In the genomic region with DNA sequence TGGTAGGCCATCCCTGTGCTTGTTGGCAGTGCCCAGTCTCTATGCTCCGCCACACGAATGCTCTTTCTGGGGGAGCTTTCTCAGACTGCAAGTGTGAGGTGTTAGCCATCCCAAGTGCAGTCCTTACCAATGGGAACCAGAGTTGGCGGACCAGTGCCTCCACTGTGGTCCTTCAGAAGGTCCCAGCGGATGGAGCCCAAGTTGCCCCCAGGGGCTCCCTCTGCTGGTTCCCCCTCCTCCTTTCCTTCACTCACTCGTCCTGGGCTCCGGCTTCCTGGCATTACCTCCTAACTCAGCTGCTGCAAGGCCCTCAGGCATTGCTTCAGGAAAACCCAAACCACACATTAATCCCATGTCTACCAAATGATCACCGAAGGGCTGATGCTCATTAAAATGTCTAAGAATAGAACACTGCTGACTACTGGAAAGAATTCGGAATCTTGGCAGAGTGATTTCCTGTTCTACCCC, we compare ENCODE assay signal across 20 cellular contexts.
A peak's percentile ranks its signal among the peaks of the same experiment; 100 is the strongest.
DNase-seq lines count a peak whose midpoint lies in the region; ATAC-seq and TF ChIP-seq lines count a peak whose summit lies in the region.
"Had no signal": no experiment of that assay in that cellular context is flagged by ENCODE, and none has a peak within 500 bp of the region (broad histone marks: within the 10 kb centered on the region; RNA-seq: fewer than 3 reads in every experiment).

No MANE protein-coding gene starts in this region.

- no peak overlapping the region for H3K27ac Mint-ChIP-seq in activated naive CD4-positive, alpha-beta T cell treated with anti-CD3 and anti-CD28 coated beads, Interleukin-2, amount 10 ng/mL, durations not matched to agents 7 days and 5 days

- H3K27me3 Mint-ChIP-seq in activated naive CD4-positive, alpha-beta T cell treated with anti-CD3 and anti-CD28 coated beads, Interleukin-2, amount 10 ng/mL, durations not matched to agents 7 days and 5 days: peaks cover 13% of the 10 kb centered on the region

- no peaks in the 10 kb centered on the region for H3K4me1 Mint-ChIP-seq in activated naive CD4-positive, alpha-beta T cell treated with anti-CD3 and anti-CD28 coated beads, Interleukin-2, amount 10 ng/mL, durations not matched to agents 7 days and 5 days

- in situ Hi-C loops in SK-MEL-5 (cut with HindIII; ENCODE audit: low pct_unique_long_range_greater_than_20kb, low sequenced_read_pairs): no loop called here

- TF ChIP-seq CTCF in retinal pigment epithelial cell (conservative IDR thresholded peaks at IDR 0.05; ENCODE audit: low read depth, low read length): peak; percentile 49

- H3K9me3 Mint-ChIP-seq in activated naive CD4-positive, alpha-beta T cell treated with anti-CD3 and anti-CD28 coated beads, Interleukin-2, amount 10 ng/mL, durations not matched to agents 7 days and 5 days: no peaks in the 10 kb centered on the region

- no peak overlapping the region for H3K4me3 ChIP-seq in retinal pigment epithelial cell (ENCODE audit: low read length)
- H3K4me3 ChIP-seq: BLaER1, left ventricle myocardium inferior, skin epidermis, thoracic aorta had no signal

- CTCF ChIA-PET in activated naive CD4-positive, alpha-beta T cell treated with anti-CD3 and anti-CD28 coated beads, Interleukin-2, amount 10 ng/mL, durations not matched to agents 7 days and 5 days (lab: Charles Lee): interaction anchor here (0.6 to 1.3 kb wide), 2 partner anchors 9 to 10 kb away, joined by 3 read pairs; no protein-coding TSS in a partner anchor

- no peak for ATAC-seq in GM18861 (IDR thresholded peaks at IDR 0.05; ENCODE audit: unreplicated experiment)
- ATAC-seq in HG02763 (IDR thresholded peaks at IDR 0.05; ENCODE audit: unreplicated experiment): no peak
- no peak for ATAC-seq in GM19328 (IDR thresholded peaks at IDR 0.05; ENCODE audit: unreplicated experiment)
- ATAC-seq: foreskin keratinocyte had no signal

- H3K4me3 Mint-ChIP-seq in activated naive CD4-positive, alpha-beta T cell treated with anti-CD3 and anti-CD28 coated beads, Interleukin-2, amount 10 ng/mL, durations not matched to agents 7 days and 5 days: no peak overlapping the region

- no peaks in the 10 kb centered on the region for H3K36me3 Mint-ChIP-seq in activated naive CD4-positive, alpha-beta T cell treated with anti-CD3 and anti-CD28 coated beads, Interleukin-2, amount 10 ng/mL, durations not matched to agents 7 days and 5 days

- DNase-seq in ELR (ENCODE audit: low read depth): peak; percentile 43
- peak; percentile 43 for DNase-seq in SK-MEL-5 (ENCODE audit: low read depth, low spot score)
- DNase-seq in fibroblast of peridontal ligament (ENCODE audit: extremely low read depth): peak; percentile 62
- peak; percentile 89 for DNase-seq in retinal pigment epithelial cell (ENCODE audit: low read depth)
- DNase-seq in activated naive CD4-positive, alpha-beta T cell treated with anti-CD3 and anti-CD28 coated beads, Interleukin-2, amount 10 ng/mL, durations not matched to agents 7 days and 5 days: no peak
- DNase-seq: activated CD4-positive, alpha-beta T cell treated with anti-CD3 and anti-CD28 coated beads for 1 hour; anterior cingulate cortex; foreskin keratinocyte; left ventricle myocardium inferior; MV-4-11; NCI-H2029; NCI-H524; SHP77 treated with DMSO at 0.1 percent for 48 hours; T-helper 9 cell had no signal
